ENCODE assay signal across 8 cellular contexts in the genomic region with DNA sequence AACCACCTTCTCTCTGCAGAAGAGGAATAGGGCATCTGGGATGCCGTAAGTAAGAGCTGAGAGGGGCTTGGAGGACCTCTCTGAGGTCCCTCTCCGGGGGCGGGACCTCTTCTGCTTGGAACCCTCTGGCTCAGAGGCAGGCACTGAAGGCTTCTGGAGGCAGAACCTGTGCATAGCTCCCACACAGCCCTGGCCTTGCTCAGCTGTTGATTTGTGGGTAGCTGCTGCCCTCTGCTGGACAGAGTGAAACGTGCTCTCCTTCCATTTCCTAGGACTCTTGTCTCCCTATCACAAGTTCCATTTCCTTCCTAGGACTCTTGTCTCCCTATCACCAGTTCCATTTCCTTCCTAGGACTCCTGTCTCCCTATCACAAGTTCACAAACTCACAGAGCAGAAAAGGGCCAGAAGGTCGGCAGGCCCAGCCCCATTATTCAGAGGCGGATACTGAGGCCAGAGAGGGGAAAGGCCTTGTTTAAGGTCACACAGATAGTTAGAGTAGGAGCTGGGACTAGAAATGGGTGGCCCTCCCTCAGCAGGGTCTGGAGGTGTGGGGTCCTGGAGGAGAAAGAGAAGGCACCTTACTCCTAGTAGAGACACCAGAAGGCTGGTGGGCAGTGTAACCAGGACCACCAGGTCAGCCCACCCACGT. TPM values are rescaled to one million over a fixed set of nuclear protein-coding genes. Genes with fewer than 3 reads are reported as not detected.
DNase-seq lines count a peak whose midpoint lies in the region; ATAC-seq, FAIRE-seq and TF ChIP-seq lines count a peak whose summit lies in the region.

No MANE protein-coding gene starts in this region.

- POLR2A ChIA-PET in A549 (lab: Yijun Ruan, JAX): interaction anchor here (1.0 kb wide), 2 partner anchors 86 to 288 kb away, joined by 3 read pairs; no protein-coding TSS in a partner anchor

- H3K4me1 ChIP-seq in A549 (no peaks in the 10 kb centered on the region), iPS DF 6.9 (ENCODE audit: control insufficient read depth, insufficient read depth, low read length) (0 out of 2 replicates have a peak, but pooled peaks cover 1% of the 10 kb centered on the region)

- H3K4me2 ChIP-seq in A549: no peak overlapping the region

- H3K27ac ChIP-seq in A549: no peak overlapping the region
- no peak overlapping the region for H3K27ac ChIP-seq in iPS DF 6.9 (ENCODE audit: low read length)

- CTCF ChIA-PET in A549 (lab: Yijun Ruan, JAX): interaction anchor here (0.5 to 6.9 kb wide), 66 partner anchors 8 to 685 kb away, joined by 3 to 171 read pairs (median 4); a partner anchor contains a TSS

- TF ChIP-seq RAD21 in A549 (conservative IDR thresholded peaks at IDR 0.05 in 1 of 2, IDR thresholded peaks at IDR 0.05 in 1 of 2): peak; percentile 89 to 93

- no peak overlapping the region for H3K4me3 ChIP-seq in A549
- H3K4me3 ChIP-seq in iPS DF 6.9 (ENCODE audit: low read length): no peak overlapping the region

- H3K9me3 Mint-ChIP-seq in brain: no peaks in the 10 kb centered on the region

- no peak for TF ChIP-seq EP300 in A549 (IDR thresholded peaks at IDR 0.05)

- no peak for TF ChIP-seq POLR2A in A549 (IDR thresholded peaks at IDR 0.05; ENCODE audit: low read length)

- H3K36me3 ChIP-seq in iPS DF 6.9 (ENCODE audit: control insufficient read depth, insufficient read depth, low read length): no peaks in the 10 kb centered on the region

- H3K27me3 Mint-ChIP-seq in brain: peaks cover 3% of the 10 kb centered on the region

- ATAC-seq in A549: peak; percentile 98 to 99
- peak; percentile 94 for ATAC-seq in GM18511 (IDR thresholded peaks at IDR 0.05; ENCODE audit: unreplicated experiment)
- peak; percentile 65 for ATAC-seq in HG03060 (IDR thresholded peaks at IDR 0.05; ENCODE audit: low read depth, unreplicated experiment)

- H3K9me3 ChIP-seq in A549 (no peaks in the 10 kb centered on the region), iPS DF 6.9 (ENCODE audit: control insufficient read depth, insufficient read depth, low read length) (no peaks in the 10 kb centered on the region)

- DNase-seq in A549 (ENCODE audit: low read depth in 1 of 2, low spot score in 1 of 2) (peak; percentile 64 to 83), NCI-H2107 treated with DMSO at 0.1 percent for 48 hours (lab: John Stamatoyannopoulos, UW; ENCODE audit: unreplicated experiment) (peak; percentile 87), UCSD-AML1 (lab: John Stamatoyannopoulos, UW; ENCODE audit: unreplicated experiment) (peak; percentile 66), iPS DF 6.9 (ENCODE audit: low read depth, low spot score) (peak; percentile 92)
- peak; percentile 69 for DNase-seq in stimulated activated CD4-positive, alpha-beta T cell treated with anti-CD3 and anti-CD28 coated beads, Interleukin-12 subunit alpha, Interleukin-12 subunit beta, amount 100 ng/mL, for 4 hours

- no peaks in the 10 kb centered on the region for H3K27me3 ChIP-seq in iPS DF 6.9 (ENCODE audit: control insufficient read depth, insufficient read depth, low read length)

- H3K4me1 Mint-ChIP-seq in brain: peaks cover 32% of the 10 kb centered on the region

- no peak for FAIRE-seq in A549 (lab: Jason Lieb, UNC)

- TF ChIP-seq CTCF in A549 (IDR thresholded peaks at IDR 0.05) (peak; percentile 91), brain (conservative IDR thresholded peaks at IDR 0.05) (peak; percentile 96 to 97)

- peaks cover 14% of the 10 kb centered on the region for H3K36me3 Mint-ChIP-seq in brain

- 46% methylated on average over 6 of the region's 7 CpGs for WGBS in A549 (ENCODE audit: missing lambda C conversion rate)
- no CpG with 5 or more reads among the region's 7 CpGs for WGBS in iPS DF 6.9 (ENCODE audit: insufficient coverage, insufficient read length)

- no peak overlapping the region for H3K4me3 Mint-ChIP-seq in brain

- H3K27ac Mint-ChIP-seq in brain: peak overlapping the region; percentile 62 to 94 (median 70)

TF ChIP-seq in A549, 52 proteins besides CTCF, POLR2A, EP300 and RAD21:
- TF ChIP-seq RARB (CRISPR knock-in tag; IDR thresholded peaks at IDR 0.05): no peak
- TF ChIP-seq SMC3 (IDR thresholded peaks at IDR 0.05): peak; percentile 81

RNA-seq across cellular contexts. Expression of a gene that starts 30.3 kb away (rescaled TPM):
- polyA plus RNA-seq in A549 (2011; rRNA removed) (608 and 654 TPM in 2 replicates), A549 (2017; fragmentation: RNase III; extraction: RNeasy Plus Mini Kit Qiagen cat#74134 plus additional on column Dnase treatment) (134 to 159 TPM (median 140 TPM) in 3 replicates), brain (ENCODE audit: insufficient read depth, low read depth, low replicate concordance) (124 TPM)
- 291 and 297 TPM in 2 replicates for polyA plus RNA-seq in A549 (2012; cell fraction: cytosol; rRNA removed)
- polyA plus RNA-seq in A549 (2012; cell fraction: nucleus; rRNA removed): 219 and 296 TPM in 2 replicates
- polyA minus RNA-seq in A549 (2011; rRNA and poly(A)+ RNA removed): 724 and 778 TPM in 2 replicates

RNA-seq across cellular contexts. Expression of a gene that starts 59.7 kb away (rescaled TPM):
- polyA plus RNA-seq in A549 (2011; rRNA removed) (39.9 and 69.7 TPM in 2 replicates), A549 (2017; fragmentation: RNase III; extraction: RNeasy Plus Mini Kit Qiagen cat#74134 plus additional on column Dnase treatment) (77.5 to 84.2 TPM (median 79.6 TPM) in 3 replicates), brain (ENCODE audit: insufficient read depth, low read depth, low replicate concordance) (49.3 TPM)
- polyA plus RNA-seq in A549 (2012; cell fraction: cytosol; rRNA removed): 39.9 and 41.3 TPM in 2 replicates
- polyA plus RNA-seq in A549 (2012; cell fraction: nucleus; rRNA removed): 12.4 and 17.4 TPM in 2 replicates
- 8.7 and 8.8 TPM in 2 replicates for polyA minus RNA-seq in A549 (2011; rRNA and poly(A)+ RNA removed)
